Comparison of ENCODE assay signal across 25 cellular contexts in genomic region chr1:157916895-157917294, GRCh38.
"Had no signal": no experiment of that assay in that cellular context is flagged by ENCODE, and none has a peak within 500 bp of the region (broad histone marks: within the 10 kb centered on the region; RNA-seq: fewer than 3 reads in every experiment).

No MANE protein-coding gene starts in this region.

- H3K4me3 ChIP-seq: lower lobe of right lung, neural progenitor cell, psoas muscle, skin epidermis, tibial nerve, vagina had no signal

- H3K27me3 ChIP-seq: neural progenitor cell, tibial nerve, vagina had no signal

- H3K27ac Mint-ChIP-seq: immature natural killer cell; naive thymus-derived CD8-positive, alpha-beta T cell; nephron progenitor cell; neural progenitor cell; type B pancreatic cell had no signal

- DNase-seq: hypothalamus; immature natural killer cell; kidney; lower lobe of right lung; mammary epithelial cell; mesenchymal stem cell; naive thymus-derived CD8-positive, alpha-beta T cell; nephron progenitor cell; occipital lobe; psoas muscle; stimulated activated CD4-positive, alpha-beta T cell treated with anti-CD3 and anti-CD28 coated beads, Interleukin-12 subunit alpha, Interleukin-12 subunit beta, amount 100 ng/mL, for 4 hours; stimulated activated CD4-positive, alpha-beta T cell treated with anti-CD3 and anti-CD28 coated beads, Interleukin-15, amount 100 ng/mL, for 24 hours; stimulated activated CD4-positive, alpha-beta T cell treated with anti-CD3 and anti-CD28 coated beads, Interleukin-2, amount 100 ng/mL, for 24 hours; stimulated activated CD4-positive, alpha-beta T cell treated with anti-CD3 and anti-CD28 coated beads, Interleukin-4, amount 100 ng/mL, for 1 hour; stimulated activated naive CD4-positive, alpha-beta T cell treated with Interleukin-2 at 50 U/mL for 16 hours; stimulated activated naive CD8-positive, alpha-beta T cell treated with anti-CD3 and anti-CD28 coated beads, Interleukin-15, amount 100 ng/mL, for 72 hours; substantia nigra had no signal

- H3K36me3 Mint-ChIP-seq: immature natural killer cell; naive thymus-derived CD8-positive, alpha-beta T cell; neural progenitor cell; type B pancreatic cell had no signal

- H3K27ac ChIP-seq: lower lobe of right lung, neural progenitor cell, neutrophil, parathyroid adenoma, psoas muscle, skin epidermis, tibial nerve, vagina had no signal

- H3K9me3 ChIP-seq: lower lobe of right lung, neutrophil, psoas muscle, vagina had no signal

- ATAC-seq: lower lobe of right lung; naive thymus-derived CD8-positive, alpha-beta T cell; psoas muscle; sciatic nerve; stimulated activated naive CD8-positive, alpha-beta T cell treated with anti-CD3 and anti-CD28 coated beads, Interleukin-15, amount 100 ng/mL, for 72 hours had no signal

- H3K4me1 Mint-ChIP-seq: immature natural killer cell; naive thymus-derived CD8-positive, alpha-beta T cell; nephron progenitor cell; neural progenitor cell; stimulated activated naive CD8-positive, alpha-beta T cell treated with anti-CD3 and anti-CD28 coated beads, Interleukin-15, amount 100 ng/mL, for 72 hours had no signal

- H3K36me3 ChIP-seq: lower lobe of right lung, neural progenitor cell, neutrophil, tibial nerve, vagina had no signal

- H3K4me1 ChIP-seq: lower lobe of right lung, neural progenitor cell, parathyroid adenoma, psoas muscle, tibial nerve, vagina had no signal

- H3K4me3 Mint-ChIP-seq: immature natural killer cell; naive thymus-derived CD8-positive, alpha-beta T cell; nephron progenitor cell; neural progenitor cell; stimulated activated naive CD8-positive, alpha-beta T cell treated with anti-CD3 and anti-CD28 coated beads, Interleukin-15, amount 100 ng/mL, for 72 hours; type B pancreatic cell had no signal

- H3K9me3 Mint-ChIP-seq: nephron progenitor cell; stimulated activated naive CD8-positive, alpha-beta T cell treated with anti-CD3 and anti-CD28 coated beads, Interleukin-15, amount 100 ng/mL, for 72 hours; type B pancreatic cell had no signal
